Comparison of ENCODE assay signal across 9 cellular contexts in the genomic region with DNA sequence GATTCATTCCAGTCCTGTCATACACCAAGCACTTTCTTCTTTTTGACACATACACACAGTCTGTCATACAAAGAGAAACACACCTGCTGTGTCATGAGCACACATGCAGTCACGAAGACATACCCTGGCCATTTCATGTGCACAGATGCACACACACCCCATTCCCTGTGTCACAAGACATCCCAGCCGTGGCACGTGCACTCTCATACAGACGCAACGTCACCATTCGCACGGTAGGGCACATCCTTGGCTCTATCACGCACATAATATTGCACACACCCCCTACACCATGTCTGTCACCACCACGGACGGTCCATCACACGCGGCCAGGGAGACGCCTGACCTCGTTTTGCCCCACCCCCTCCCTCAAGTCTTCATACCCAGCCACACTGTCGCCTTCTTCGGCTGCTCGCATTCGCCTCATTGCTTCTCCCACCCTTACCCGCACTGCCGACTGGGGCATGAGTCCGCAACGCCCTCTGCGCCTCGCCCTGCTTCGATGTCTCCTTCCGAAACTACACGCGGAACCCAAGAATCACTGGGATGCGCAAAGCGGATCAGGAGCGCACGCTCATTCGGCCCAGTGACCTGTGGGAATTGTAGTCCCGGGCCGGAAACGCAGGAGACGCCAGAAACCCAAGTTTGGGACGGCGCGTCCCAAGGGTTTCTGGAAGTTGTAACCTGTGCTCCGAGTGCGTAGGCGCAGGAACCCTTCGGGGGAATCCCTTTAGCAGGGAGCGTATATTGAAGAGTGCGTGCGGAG. TPM values are rescaled to one million over a fixed set of nuclear protein-coding genes. Genes with fewer than 3 reads are reported as not detected.
DNase-seq lines count a peak whose midpoint lies in the region; ATAC-seq, FAIRE-seq and TF ChIP-seq lines count a peak whose summit lies in the region.
"Had no signal": no experiment of that assay in that cellular context is flagged by ENCODE, and none has a peak within 500 bp of the region (broad histone marks: within the 10 kb centered on the region; RNA-seq: fewer than 3 reads in every experiment).

No MANE protein-coding gene starts in this region.

- no peaks in the 10 kb centered on the region for H3K27me3 ChIP-seq in Karpas-422 (ENCODE audit: low read length)

- peak; percentile 37; the same call in 1 of the 2 replicates for TF ChIP-seq POLR2A in H54 (IDR thresholded peaks at IDR 0.05; ENCODE audit: low read depth, low read length)

- H3K9me3 ChIP-seq in Karpas-422 (ENCODE audit: low read length) = no peaks in the 10 kb centered on the region

- no peaks in the 10 kb centered on the region for H3K36me3 ChIP-seq in Karpas-422 (ENCODE audit: insufficient read depth, low read length)

- no peaks in the 10 kb centered on the region for H3K9me2 ChIP-seq in Karpas-422 (replicated peaks; ENCODE audit: insufficient read depth, low read length)

- H3K27ac Mint-ChIP-seq in activated T-helper 2 cell treated with anti-CD3 and anti-CD28 coated beads, Interferon-gamma antibody, Interleukin-2, Interleukin-4, amounts not matched to agents 10 μg/mL and 5 μg/mL and 100 μg/mL, durations not matched to agents 14 hours and 24 hours and 36 hours = no peak overlapping the region
- H3K27ac Mint-ChIP-seq: nephron had no signal

- H2AFZ ChIP-seq in Karpas-422 (ENCODE audit: low read length) = no peak overlapping the region

- no peak overlapping the region for H3K9ac ChIP-seq in Karpas-422 (ENCODE audit: low read length)

- H3K27ac ChIP-seq in Karpas-422 (ENCODE audit: low read length) = no peak overlapping the region

- peaks cover 9% of the 10 kb centered on the region for H3K4me1 Mint-ChIP-seq in activated T-helper 2 cell treated with anti-CD3 and anti-CD28 coated beads, Interferon-gamma antibody, Interleukin-2, Interleukin-4, amounts not matched to agents 10 μg/mL and 5 μg/mL and 100 μg/mL, durations not matched to agents 14 hours and 24 hours and 36 hours (ENCODE audit: low read depth)
- H3K4me1 Mint-ChIP-seq: nephron had no signal

- H3K36me3 Mint-ChIP-seq in activated T-helper 2 cell treated with anti-CD3 and anti-CD28 coated beads, Interferon-gamma antibody, Interleukin-2, Interleukin-4, amounts not matched to agents 10 μg/mL and 5 μg/mL and 100 μg/mL, durations not matched to agents 14 hours and 24 hours and 36 hours (ENCODE audit: low read depth) = peaks cover 8% of the 10 kb centered on the region

- no peak for ATAC-seq in HG03571 (IDR thresholded peaks at IDR 0.05; ENCODE audit: unreplicated experiment)
- no peak for ATAC-seq in GM18517 (IDR thresholded peaks at IDR 0.05; ENCODE audit: unreplicated experiment)
- ATAC-seq in GM21423 (IDR thresholded peaks at IDR 0.05; ENCODE audit: unreplicated experiment) = no peak

- H3K4me3 Mint-ChIP-seq in activated T-helper 2 cell treated with anti-CD3 and anti-CD28 coated beads, Interferon-gamma antibody, Interleukin-2, Interleukin-4, amounts not matched to agents 10 μg/mL and 5 μg/mL and 100 μg/mL, durations not matched to agents 14 hours and 24 hours and 36 hours (ENCODE audit: low read depth) = peak overlapping the region; percentile 82
- H3K4me3 Mint-ChIP-seq: nephron had no signal

- DNase-seq in H54 (ENCODE audit: insufficient read length, low spot score) = no peak
- DNase-seq in activated T-helper 2 cell treated with anti-CD3 and anti-CD28 coated beads, Interferon-gamma antibody, Interleukin-2, Interleukin-4, amounts not matched to agents 10 μg/mL and 5 μg/mL and 100 μg/mL, durations not matched to agents 14 hours and 24 hours and 36 hours (ENCODE audit: low spot score) = no peak
- DNase-seq in germinal center (ENCODE audit: low spot score) = peak; percentile 10
- DNase-seq in retina = peak; percentile 59
- DNase-seq in Karpas-422 = no peak

- H4K20me1 ChIP-seq in Karpas-422 (ENCODE audit: insufficient read depth, low read depth, low read length) = no peaks in the 10 kb centered on the region

- FAIRE-seq in H54 (lab: Jason Lieb, UNC) = no peak

- no peaks in the 10 kb centered on the region for H3K4me1 ChIP-seq in Karpas-422 (ENCODE audit: low read length)

- H3K4me2 ChIP-seq in Karpas-422 (ENCODE audit: low read depth, low read length, poor library complexity, severe bottlenecking) = no peak overlapping the region

- peaks cover 47% of the 10 kb centered on the region for H3K9me3 Mint-ChIP-seq in activated T-helper 2 cell treated with anti-CD3 and anti-CD28 coated beads, Interferon-gamma antibody, Interleukin-2, Interleukin-4, amounts not matched to agents 10 μg/mL and 5 μg/mL and 100 μg/mL, durations not matched to agents 14 hours and 24 hours and 36 hours

- intact Hi-C loops in activated T-helper 2 cell treated with anti-CD3 and anti-CD28 coated beads, Interferon-gamma antibody, Interleukin-2, Interleukin-4, amounts not matched to agents 10 μg/mL and 5 μg/mL and 100 μg/mL, durations not matched to agents 14 hours and 24 hours and 36 hours (cut with micrococcal nuclease) = no loop called here

- no peak overlapping the region for H3K4me3 ChIP-seq in Karpas-422 (ENCODE audit: low read length)

- H3K79me2 ChIP-seq in Karpas-422 (ENCODE audit: low read length) = no peaks in the 10 kb centered on the region

- H3K27me3 Mint-ChIP-seq in activated T-helper 2 cell treated with anti-CD3 and anti-CD28 coated beads, Interferon-gamma antibody, Interleukin-2, Interleukin-4, amounts not matched to agents 10 μg/mL and 5 μg/mL and 100 μg/mL, durations not matched to agents 14 hours and 24 hours and 36 hours (ENCODE audit: low read depth) = peaks cover 19% of the 10 kb centered on the region

RNA-seq across cellular contexts. Expression of a gene that starts 6.8 kb away (rescaled TPM):
- total RNA-seq in activated T-helper 2 cell treated with anti-CD3 and anti-CD28 coated beads, Interferon-gamma antibody, Interleukin-2, Interleukin-4, amounts not matched to agents 10 μg/mL and 5 μg/mL and 100 μg/mL, durations not matched to agents 14 hours and 24 hours and 36 hours = 3.6 and 4.6 TPM in 2 replicates
- total RNA-seq in Karpas-422 (2014; rRNA removed; shearing (Covaris generic); ENCODE audit: low replicate concordance) = 14.4 and 18.5 TPM in 2 replicates

RNA-seq across cellular contexts. Expression of a gene that starts 18.0 kb away (rescaled TPM):
- total RNA-seq in activated T-helper 2 cell treated with anti-CD3 and anti-CD28 coated beads, Interferon-gamma antibody, Interleukin-2, Interleukin-4, amounts not matched to agents 10 μg/mL and 5 μg/mL and 100 μg/mL, durations not matched to agents 14 hours and 24 hours and 36 hours = 0.14 and 0.41 TPM in 2 replicates
- not detected in 2 replicates for total RNA-seq in Karpas-422 (2014; rRNA removed; shearing (Covaris generic); ENCODE audit: low replicate concordance)

RNA-seq across cellular contexts. Expression of a gene that starts 39.5 kb away (rescaled TPM):
- 98.0 and 98.7 TPM in 2 replicates for total RNA-seq in activated T-helper 2 cell treated with anti-CD3 and anti-CD28 coated beads, Interferon-gamma antibody, Interleukin-2, Interleukin-4, amounts not matched to agents 10 μg/mL and 5 μg/mL and 100 μg/mL, durations not matched to agents 14 hours and 24 hours and 36 hours
- total RNA-seq in Karpas-422 (2014; rRNA removed; shearing (Covaris generic); ENCODE audit: low replicate concordance) = 0.32 TPM in 1 of 2 replicates, not detected in the other

Comparison
In these comparisons a context has a peak if more than half of its experiments do, and no peak if none do; other contexts are left out.
1. DNase-seq: peak in germinal center (single experiment) and retina (single experiment); none in H54 (single experiment), activated T-helper 2 cell treated with anti-CD3 and anti-CD28 coated beads, Interferon-gamma antibody, Interleukin-2, Interleukin-4, amounts not matched to agents 10 μg/mL and 5 μg/mL and 100 μg/mL, durations not matched to agents 14 hours and 24 hours and 36 hours (single experiment) and Karpas-422 (single experiment).
2. RNA of a gene that starts 39.5 kb away (total RNA-seq): 98.0 to 98.7 TPM in activated T-helper 2 cell treated with anti-CD3 and anti-CD28 coated beads, Interferon-gamma antibody, Interleukin-2, Interleukin-4, amounts not matched to agents 10 μg/mL and 5 μg/mL and 100 μg/mL, durations not matched to agents 14 hours and 24 hours and 36 hours; 0.32 TPM in Karpas-422; every median in the first group is over 10 times any median in the second.